12 cellular contexts compared by ENCODE assay signal in genomic region chr12:47214771-47215170, GRCh38.
A peak's percentile ranks its signal among the peaks of the same experiment; 100 is the strongest.
DNase-seq lines count a peak whose midpoint lies in the region; ATAC-seq, FAIRE-seq and TF ChIP-seq lines count a peak whose summit lies in the region.
"Had no signal": no experiment of that assay in that cellular context is flagged by ENCODE, and none has a peak within 500 bp of the region (broad histone marks: within the 10 kb centered on the region; RNA-seq: fewer than 3 reads in every experiment).

No MANE protein-coding gene starts in this region.

- H3K4me1 ChIP-seq in naive thymus-derived CD4-positive, alpha-beta T cell (ENCODE audit: control insufficient read depth in 2 of 2, insufficient read depth in 2 of 2, low read length in 2 of 2) = peaks cover 13 to 21% of the 10 kb centered on the region in 2 donors
- H3K4me1 ChIP-seq in transverse colon = peaks cover 0 to 8% (median 0%) of the 10 kb centered on the region in 4 donors
- no peaks in the 10 kb centered on the region for H3K4me1 ChIP-seq in kidney (ENCODE audit: control insufficient read depth in 1 of 2, insufficient read depth in 1 of 2, low read depth in 1 of 2, low read length in 2 of 2)
- H3K4me1 ChIP-seq: SJCRH30 had no signal

- H3K27me3 ChIP-seq in naive thymus-derived CD4-positive, alpha-beta T cell (ENCODE audit: control insufficient read depth in 2 of 2, insufficient read depth in 2 of 2, low read length in 2 of 2) = no peaks in the 10 kb centered on the region
- H3K27me3 ChIP-seq in transverse colon = no peaks in the 10 kb centered on the region
- H3K27me3 ChIP-seq: SJCRH30 had no signal

- no peak for ATAC-seq in activated CD8-positive, alpha-beta memory T cell treated with anti-CD3 and anti-CD28 coated beads, Interleukin-2, amount 10 ng/mL, durations not matched to agents 7 days and 5 days
- ATAC-seq in activated T-helper 17 cell treated with anti-CD3 and anti-CD28 coated beads, Interleukin-2, amount 50 U/mL, for 72 hours (replicated peaks) = peak; percentile 18
- ATAC-seq in naive thymus-derived CD4-positive, alpha-beta T cell = no peak

- peak overlapping the region; percentile 76 for H3K27ac ChIP-seq in naive thymus-derived CD4-positive, alpha-beta T cell (ENCODE audit: low read depth, low read length)
- H3K27ac ChIP-seq in transverse colon (peak overlapping the region; percentile 14 to 72 (median 58)), kidney (ENCODE audit: low read depth in 2 of 2, low read length in 2 of 2) (no peak overlapping the region)
- H3K27ac ChIP-seq: SJCRH30 had no signal

- POLR2A ChIA-PET in naive thymus-derived CD4-positive, alpha-beta T cell (lab: Charles Lee) = interaction anchor here (0.5 to 13.6 kb wide), 13 partner anchors 9 to 181 kb away, joined by 3 to 173 read pairs (median 5); partner anchors contain the start of genes AMIGO2 and PCED1B

- no peaks in the 10 kb centered on the region for H3K9me3 ChIP-seq in naive thymus-derived CD4-positive, alpha-beta T cell (ENCODE audit: control insufficient read depth in 2 of 3, low read length in 3 of 3)
- H3K9me3 ChIP-seq in transverse colon = no peaks in the 10 kb centered on the region
- H3K9me3 ChIP-seq in kidney (ENCODE audit: control insufficient read depth in 1 of 2, low read length in 2 of 2) = no peaks in the 10 kb centered on the region
- H3K9me3 ChIP-seq: SJCRH30 had no signal

- CTCF ChIA-PET in activated CD8-positive, alpha-beta memory T cell treated with anti-CD3 and anti-CD28 coated beads, Interleukin-2, amount 10 ng/mL, durations not matched to agents 7 days and 5 days (lab: Charles Lee) = interaction anchor here (1.0 to 5.9 kb wide), 4 partner anchors 21 to 182 kb away, joined by 3 to 32 read pairs (median 6); partner anchors contain the start of genes AMIGO2 and PCED1B
- CTCF ChIA-PET in naive thymus-derived CD4-positive, alpha-beta T cell (lab: Charles Lee) = interaction anchor here (0.6 to 2.3 kb wide), 4 partner anchors 18 to 193 kb away, joined by 3 to 6 read pairs (median 3); no protein-coding TSS in a partner anchor

- peaks cover 57% of the 10 kb centered on the region for H3K4me1 Mint-ChIP-seq in activated CD8-positive, alpha-beta memory T cell treated with anti-CD3 and anti-CD28 coated beads, Interleukin-2, amount 10 ng/mL, durations not matched to agents 7 days and 5 days
- peaks cover 8% of the 10 kb centered on the region for H3K4me1 Mint-ChIP-seq in activated T-helper 17 cell treated with anti-CD3 and anti-CD28 coated beads, Interleukin-2, amount 50 U/mL, for 72 hours
- H3K4me1 Mint-ChIP-seq in naive thymus-derived CD4-positive, alpha-beta T cell = peaks cover 6 to 54% (median 23%) of the 10 kb centered on the region in 7 donors

- peak overlapping the region; percentile 87 for H3K4me3 Mint-ChIP-seq in activated CD8-positive, alpha-beta memory T cell treated with anti-CD3 and anti-CD28 coated beads, Interleukin-2, amount 10 ng/mL, durations not matched to agents 7 days and 5 days
- H3K4me3 Mint-ChIP-seq in activated T-helper 17 cell treated with anti-CD3 and anti-CD28 coated beads, Interleukin-2, amount 50 U/mL, for 72 hours = peak overlapping the region; percentile 88
- peak overlapping the region; percentile 91 to 100 (median 98) for H3K4me3 Mint-ChIP-seq in naive thymus-derived CD4-positive, alpha-beta T cell

- H3K27me3 Mint-ChIP-seq in activated CD8-positive, alpha-beta memory T cell treated with anti-CD3 and anti-CD28 coated beads, Interleukin-2, amount 10 ng/mL, durations not matched to agents 7 days and 5 days = no peaks in the 10 kb centered on the region
- H3K27me3 Mint-ChIP-seq in activated T-helper 17 cell treated with anti-CD3 and anti-CD28 coated beads, Interleukin-2, amount 50 U/mL, for 72 hours = no peaks in the 10 kb centered on the region
- peaks cover 0 to 4% (median 0%) of the 10 kb centered on the region in 5 donors for H3K27me3 Mint-ChIP-seq in naive thymus-derived CD4-positive, alpha-beta T cell

- peaks cover 0 to 6% (median 4%) of the 10 kb centered on the region in 3 experiments for H3K36me3 ChIP-seq in naive thymus-derived CD4-positive, alpha-beta T cell (ENCODE audit: control insufficient read depth in 2 of 3, insufficient read depth in 3 of 3, low read length in 3 of 3)
- H3K36me3 ChIP-seq in transverse colon (no peaks in the 10 kb centered on the region), kidney (ENCODE audit: control insufficient read depth in 1 of 2, insufficient read depth in 2 of 2, low read length in 2 of 2) (no peaks in the 10 kb centered on the region)
- H3K36me3 ChIP-seq: SJCRH30 had no signal

- in situ Hi-C loops in transverse colon (cut with MboI; ENCODE audit: low pct_ligation_motif_present in 1 of 4, low pct_unique_long_range_greater_than_20kb in 1 of 4, low sequenced_read_pairs in 3 of 4) = no loop called here

- intact Hi-C loops in naive thymus-derived CD4-positive, alpha-beta T cell (cut with micrococcal nuclease) = loop anchor here (1.0 to 10.0 kb wide), 11 partner anchors 492 to 1487 kb away; partner anchors contain the start of genes ARID2 (in 2 of the 2), RPAP3 (in 2 of the 2), SLC38A1 (in 2 of the 2) and HDAC7 (in 1 of the 2)
- intact Hi-C loops in transverse colon (cut with DNase I; ENCODE audit: low total_unique reads) = no loop called here
- intact Hi-C loops in kidney (cut with DNase I) = no loop called here

- H3K4me3 ChIP-seq in naive thymus-derived CD4-positive, alpha-beta T cell (ENCODE audit: low read length) = peak overlapping the region; percentile 80
- H3K4me3 ChIP-seq in transverse colon = peak overlapping the region in 1 of 4 donors; percentile 18
- no peak overlapping the region for H3K4me3 ChIP-seq in kidney (ENCODE audit: low read length in 2 of 2)
- H3K4me3 ChIP-seq: SJCRH30 had no signal

- 72 to 79% methylated on average over 2 to 7 of the region's 7 CpGs for WGBS in transverse colon (ENCODE audit: low coverage in 1 of 2), 2 donors

- TF ChIP-seq CTCF in transverse colon (IDR thresholded peaks at IDR 0.05) (no peak), kidney (IDR thresholded peaks at IDR 0.05; ENCODE audit: borderline replicate concordance, extremely low read depth, insufficient read depth) (no peak)

- peaks cover 39% of the 10 kb centered on the region for H3K36me3 Mint-ChIP-seq in activated CD8-positive, alpha-beta memory T cell treated with anti-CD3 and anti-CD28 coated beads, Interleukin-2, amount 10 ng/mL, durations not matched to agents 7 days and 5 days
- peaks cover 100% of the 10 kb centered on the region for H3K36me3 Mint-ChIP-seq in activated T-helper 17 cell treated with anti-CD3 and anti-CD28 coated beads, Interleukin-2, amount 50 U/mL, for 72 hours (ENCODE audit: low read depth)
- peaks cover 10 to 69% (median 56%) of the 10 kb centered on the region in 5 donors for H3K36me3 Mint-ChIP-seq in naive thymus-derived CD4-positive, alpha-beta T cell

- H3K9ac ChIP-seq in kidney (ENCODE audit: low read length in 2 of 2) = no peak overlapping the region

- peak overlapping the region; percentile 97 for H3K27ac Mint-ChIP-seq in activated CD8-positive, alpha-beta memory T cell treated with anti-CD3 and anti-CD28 coated beads, Interleukin-2, amount 10 ng/mL, durations not matched to agents 7 days and 5 days
- H3K27ac Mint-ChIP-seq in activated T-helper 17 cell treated with anti-CD3 and anti-CD28 coated beads, Interleukin-2, amount 50 U/mL, for 72 hours = peak overlapping the region; percentile 96
- H3K27ac Mint-ChIP-seq in naive thymus-derived CD4-positive, alpha-beta T cell = peak overlapping the region; percentile 91 to 98 (median 96)

- FAIRE-seq in kidney (lab: Jason Lieb, UNC) = no peak
- FAIRE-seq: A204.1 had no signal

- TF ChIP-seq EP300 in transverse colon (IDR thresholded peaks at IDR 0.05; ENCODE audit: low read depth) = no peak

- no peak for TF ChIP-seq POLR2A in transverse colon (IDR thresholded peaks at IDR 0.05)

- no peak for DNase-seq in activated CD8-positive, alpha-beta memory T cell treated with anti-CD3 and anti-CD28 coated beads, Interleukin-2, amount 10 ng/mL, durations not matched to agents 7 days and 5 days
- no peak for DNase-seq in activated CD8-positive, alpha-beta memory T cell treated with anti-CD3 and anti-CD28 coated beads for 24 hours
- peak in 1 of 9 donors; percentile 12 for DNase-seq in naive thymus-derived CD4-positive, alpha-beta T cell
- DNase-seq in transverse colon (no peak), kidney (no peak), NCI-H2107 treated with DMSO at 0.1 percent for 48 hours (lab: John Stamatoyannopoulos, UW; ENCODE audit: unreplicated experiment) (no peak), DMS153 (lab: John Stamatoyannopoulos, UW) (no peak)
- DNase-seq: NCI-H146, NCI-H748 treated with DMSO at 0.1 percent for 48 hours, SJCRH30 had no signal

- no peaks in the 10 kb centered on the region for H3K9me3 Mint-ChIP-seq in activated CD8-positive, alpha-beta memory T cell treated with anti-CD3 and anti-CD28 coated beads, Interleukin-2, amount 10 ng/mL, durations not matched to agents 7 days and 5 days (ENCODE audit: low read depth)
- H3K9me3 Mint-ChIP-seq in activated T-helper 17 cell treated with anti-CD3 and anti-CD28 coated beads, Interleukin-2, amount 50 U/mL, for 72 hours = no peaks in the 10 kb centered on the region
- H3K9me3 Mint-ChIP-seq in naive thymus-derived CD4-positive, alpha-beta T cell = no peaks in the 10 kb centered on the region

Comparison
In these comparisons a context has a peak if more than half of its experiments do, and no peak if none do; other contexts are left out.
1. H3K27ac ChIP-seq: peak in naive thymus-derived CD4-positive, alpha-beta T cell (single experiment) and transverse colon (4 of 4); none in kidney (0 of 2).
2. intact Hi-C loops: an anchor here in naive thymus-derived CD4-positive, alpha-beta T cell (1.0 to 10.0 kb wide); none called in transverse colon and kidney.
3. Peak in every context shown above with its lines, with median percentiles within 50 percentile points of each other: H3K27ac Mint-ChIP-seq and H3K4me3 Mint-ChIP-seq.